Comparison of ENCODE assay signal across 14 cellular contexts in genomic region chr1:234546890-234547788, GRCh38.
DNase-seq lines count a peak whose midpoint lies in the region; ATAC-seq and TF ChIP-seq lines count a peak whose summit lies in the region.
"Had no signal": no experiment of that assay in that cellular context is flagged by ENCODE, and none has a peak within 500 bp of the region (broad histone marks: within the 10 kb centered on the region; RNA-seq: fewer than 3 reads in every experiment).

No MANE protein-coding gene starts in this region.

- peaks cover 39% of the 10 kb centered on the region for H3K4me1 ChIP-seq in hepatocyte (ENCODE audit: insufficient read depth)
- peaks cover 25 to 29% of the 10 kb centered on the region in 2 donors for H3K4me1 ChIP-seq in uterus
- H3K4me1 ChIP-seq in stomach: peaks cover 21 to 44% (median 34%) of the 10 kb centered on the region in 4 donors

- H2AFZ ChIP-seq in hepatocyte: no peak overlapping the region
- H2AFZ ChIP-seq: GM23248 had no signal

- H3K27ac ChIP-seq in angular gyrus (ENCODE audit: low read depth, low read length) (peak overlapping the region; percentile 70), hepatocyte (peak overlapping the region; percentile 93), uterus (peak overlapping the region; percentile 85 to 93), stomach (peak overlapping the region in 1 of 5 donors; percentile 97)
- H3K27ac ChIP-seq: GM23248 had no signal

- CTCF ChIA-PET in activated CD8-positive, alpha-beta T cell treated with anti-CD3 and anti-CD28 coated beads, Interleukin-2, amount 10 ng/mL, durations not matched to agents 7 days and 5 days (lab: Charles Lee): no interaction called here
- CTCF ChIA-PET in activated CD8-positive, alpha-beta T cell treated with anti-CD3 and anti-CD28 coated beads for 36 hours (lab: Charles Lee): interaction anchor here (1.4 to 1.5 kb wide), 2 partner anchors 9 to 17 kb away, joined by 3 read pairs; no protein-coding TSS in a partner anchor

- no peak overlapping the region for H3K4me3 ChIP-seq in hepatocyte
- H3K4me3 ChIP-seq in uterus: no peak overlapping the region
- H3K4me3 ChIP-seq in stomach: no peak overlapping the region
- H3K4me3 ChIP-seq: GM23248 had no signal

- WGBS in hepatocyte (ENCODE audit: low lambda C conversion rate, missing lambda C conversion rate): 73% methylated on average over 6 of the region's 6 CpGs
- WGBS in stomach, 5 donors: 71 to 80% (median 76%) methylated on average over 6 of the region's 6 CpGs

- no peaks in the 10 kb centered on the region for H3K27me3 ChIP-seq in hepatocyte
- H3K27me3 ChIP-seq in uterus: no peaks in the 10 kb centered on the region
- H3K27me3 ChIP-seq in stomach: no peaks in the 10 kb centered on the region

- DNase-seq in activated CD8-positive, alpha-beta T cell treated with anti-CD3 and anti-CD28 coated beads, Interleukin-2, amount 10 ng/mL, durations not matched to agents 7 days and 5 days: no peak
- DNase-seq in activated CD8-positive, alpha-beta T cell treated with anti-CD3 and anti-CD28 coated beads for 36 hours: no peak
- DNase-seq in hepatocyte (ENCODE audit: low spot score): no peak
- peak in 1 of 2 donors; percentile 6 for DNase-seq in uterus
- no peak for DNase-seq in NCI-H2171 (lab: John Stamatoyannopoulos, UW)
- DNase-seq in medulla oblongata (ENCODE audit: extremely low spot score): no peak
- no peak for DNase-seq in stomach
- DNase-seq: activated CD4-positive, alpha-beta T cell treated with anti-CD3 and anti-CD28 coated beads for 48 hours; GM23248; NCI-H2081 had no signal

- no peaks in the 10 kb centered on the region for H4K20me1 ChIP-seq in hepatocyte (ENCODE audit: insufficient read depth, poor library complexity, severe bottlenecking)

- H3K79me2 ChIP-seq in hepatocyte: no peaks in the 10 kb centered on the region

- TF ChIP-seq POLR2A in uterus (IDR thresholded peaks at IDR 0.05) (no peak), stomach (IDR thresholded peaks at IDR 0.05) (no peak)

- H3K9me2 ChIP-seq in hepatocyte (replicated peaks; ENCODE audit: insufficient read depth): no peaks in the 10 kb centered on the region

- TF ChIP-seq EP300 in stomach (IDR thresholded peaks at IDR 0.05): no peak

- POLR2A ChIA-PET in activated CD8-positive, alpha-beta T cell treated with anti-CD3 and anti-CD28 coated beads, Interleukin-2, amount 10 ng/mL, durations not matched to agents 7 days and 5 days (lab: Charles Lee): no interaction called here
- POLR2A ChIA-PET in activated CD8-positive, alpha-beta T cell treated with anti-CD3 and anti-CD28 coated beads for 36 hours (lab: Charles Lee): no interaction called here

- peaks cover 29% of the 10 kb centered on the region for H3K4me1 Mint-ChIP-seq in activated CD8-positive, alpha-beta T cell treated with anti-CD3 and anti-CD28 coated beads, Interleukin-2, amount 10 ng/mL, durations not matched to agents 7 days and 5 days (ENCODE audit: low read depth)
- peaks cover 19% of the 10 kb centered on the region for H3K4me1 Mint-ChIP-seq in activated CD8-positive, alpha-beta T cell treated with anti-CD3 and anti-CD28 coated beads for 36 hours (ENCODE audit: low read depth)

- no peaks in the 10 kb centered on the region for H3K9me3 Mint-ChIP-seq in activated CD8-positive, alpha-beta T cell treated with anti-CD3 and anti-CD28 coated beads, Interleukin-2, amount 10 ng/mL, durations not matched to agents 7 days and 5 days (ENCODE audit: insufficient read depth)
- no peaks in the 10 kb centered on the region for H3K9me3 Mint-ChIP-seq in activated CD8-positive, alpha-beta T cell treated with anti-CD3 and anti-CD28 coated beads for 36 hours
- H3K9me3 Mint-ChIP-seq: activated naive CD4-positive, alpha-beta T cell treated with anti-CD3 and anti-CD28 coated beads, Interleukin-2, amount 50 U/mL, for 24 hours; neural crest cell; T-helper 1 cell treated with Interleukin-12 subunit alpha and Interleukin-12 subunit beta and Interleukin-4 antibody, amounts not matched to agents 30 μg/mL and 1 μg/mL, for 36 hours had no signal

- H3K4me3 Mint-ChIP-seq in activated CD8-positive, alpha-beta T cell treated with anti-CD3 and anti-CD28 coated beads, Interleukin-2, amount 10 ng/mL, durations not matched to agents 7 days and 5 days: no peak overlapping the region
- no peak overlapping the region for H3K4me3 Mint-ChIP-seq in activated CD8-positive, alpha-beta T cell treated with anti-CD3 and anti-CD28 coated beads for 36 hours
- H3K4me3 Mint-ChIP-seq: activated naive CD4-positive, alpha-beta T cell treated with anti-CD3 and anti-CD28 coated beads, Interleukin-2, amount 50 U/mL, for 24 hours; neural crest cell; T-helper 1 cell treated with Interleukin-12 subunit alpha and Interleukin-12 subunit beta and Interleukin-4 antibody, amounts not matched to agents 30 μg/mL and 1 μg/mL, for 36 hours had no signal

- no peak for ATAC-seq in activated CD8-positive, alpha-beta T cell treated with anti-CD3 and anti-CD28 coated beads, Interleukin-2, amount 10 ng/mL, durations not matched to agents 7 days and 5 days
- ATAC-seq in activated CD8-positive, alpha-beta T cell treated with anti-CD3 and anti-CD28 coated beads for 36 hours: no peak

- TF ChIP-seq CTCF in activated CD8-positive, alpha-beta T cell treated with anti-CD3 and anti-CD28 coated beads for 36 hours (IDR thresholded peaks at IDR 0.05): no peak
- TF ChIP-seq CTCF in hepatocyte (IDR thresholded peaks at IDR 0.05; ENCODE audit: poor library complexity): no peak
- no peak for TF ChIP-seq CTCF in uterus (IDR thresholded peaks at IDR 0.05)
- no peak for TF ChIP-seq CTCF in stomach (IDR thresholded peaks at IDR 0.05)

- H3K27ac Mint-ChIP-seq in activated CD8-positive, alpha-beta T cell treated with anti-CD3 and anti-CD28 coated beads, Interleukin-2, amount 10 ng/mL, durations not matched to agents 7 days and 5 days: peak overlapping the region; percentile 29
- H3K27ac Mint-ChIP-seq in activated CD8-positive, alpha-beta T cell treated with anti-CD3 and anti-CD28 coated beads for 36 hours: no peak overlapping the region
- H3K27ac Mint-ChIP-seq: activated naive CD4-positive, alpha-beta T cell treated with anti-CD3 and anti-CD28 coated beads, Interleukin-2, amount 50 U/mL, for 24 hours; T-helper 1 cell treated with Interleukin-12 subunit alpha and Interleukin-12 subunit beta and Interleukin-4 antibody, amounts not matched to agents 30 μg/mL and 1 μg/mL, for 36 hours had no signal

- H3K27me3 Mint-ChIP-seq in activated CD8-positive, alpha-beta T cell treated with anti-CD3 and anti-CD28 coated beads, Interleukin-2, amount 10 ng/mL, durations not matched to agents 7 days and 5 days (ENCODE audit: low read depth): no peaks in the 10 kb centered on the region
- peaks cover 3% of the 10 kb centered on the region for H3K27me3 Mint-ChIP-seq in activated CD8-positive, alpha-beta T cell treated with anti-CD3 and anti-CD28 coated beads for 36 hours
- H3K27me3 Mint-ChIP-seq: activated naive CD4-positive, alpha-beta T cell treated with anti-CD3 and anti-CD28 coated beads, Interleukin-2, amount 50 U/mL, for 24 hours had no signal

- H3K9me3 ChIP-seq in hepatocyte (ENCODE audit: low read depth) (no peaks in the 10 kb centered on the region), uterus (no peaks in the 10 kb centered on the region), stomach (no peaks in the 10 kb centered on the region)

- intact Hi-C loops in activated CD8-positive, alpha-beta T cell treated with anti-CD3 and anti-CD28 coated beads for 36 hours (cut with micrococcal nuclease): no loop called here
- intact Hi-C loops in uterus (cut with DNase I; ENCODE audit: low total_unique reads) (no loop called here), stomach (cut with DNase I; ENCODE audit: low total_unique reads) (loop anchor here (10.0 kb wide), 1 partner anchor 48 kb away; no protein-coding TSS in a partner anchor)

- H3K4me2 ChIP-seq in hepatocyte: no peak overlapping the region

- no peaks in the 10 kb centered on the region for H3K36me3 ChIP-seq in hepatocyte (replicated peaks; ENCODE audit: insufficient read depth, low read depth)
- H3K36me3 ChIP-seq in uterus: no peaks in the 10 kb centered on the region
- no peaks in the 10 kb centered on the region for H3K36me3 ChIP-seq in stomach

- H3K36me3 Mint-ChIP-seq in activated CD8-positive, alpha-beta T cell treated with anti-CD3 and anti-CD28 coated beads, Interleukin-2, amount 10 ng/mL, durations not matched to agents 7 days and 5 days (ENCODE audit: low read depth): no peaks in the 10 kb centered on the region
- no peaks in the 10 kb centered on the region for H3K36me3 Mint-ChIP-seq in activated CD8-positive, alpha-beta T cell treated with anti-CD3 and anti-CD28 coated beads for 36 hours (ENCODE audit: low read depth)
- H3K36me3 Mint-ChIP-seq: activated naive CD4-positive, alpha-beta T cell treated with anti-CD3 and anti-CD28 coated beads, Interleukin-2, amount 50 U/mL, for 24 hours had no signal
